ENCODE assay signal across 1 cellular context in the genomic region with DNA sequence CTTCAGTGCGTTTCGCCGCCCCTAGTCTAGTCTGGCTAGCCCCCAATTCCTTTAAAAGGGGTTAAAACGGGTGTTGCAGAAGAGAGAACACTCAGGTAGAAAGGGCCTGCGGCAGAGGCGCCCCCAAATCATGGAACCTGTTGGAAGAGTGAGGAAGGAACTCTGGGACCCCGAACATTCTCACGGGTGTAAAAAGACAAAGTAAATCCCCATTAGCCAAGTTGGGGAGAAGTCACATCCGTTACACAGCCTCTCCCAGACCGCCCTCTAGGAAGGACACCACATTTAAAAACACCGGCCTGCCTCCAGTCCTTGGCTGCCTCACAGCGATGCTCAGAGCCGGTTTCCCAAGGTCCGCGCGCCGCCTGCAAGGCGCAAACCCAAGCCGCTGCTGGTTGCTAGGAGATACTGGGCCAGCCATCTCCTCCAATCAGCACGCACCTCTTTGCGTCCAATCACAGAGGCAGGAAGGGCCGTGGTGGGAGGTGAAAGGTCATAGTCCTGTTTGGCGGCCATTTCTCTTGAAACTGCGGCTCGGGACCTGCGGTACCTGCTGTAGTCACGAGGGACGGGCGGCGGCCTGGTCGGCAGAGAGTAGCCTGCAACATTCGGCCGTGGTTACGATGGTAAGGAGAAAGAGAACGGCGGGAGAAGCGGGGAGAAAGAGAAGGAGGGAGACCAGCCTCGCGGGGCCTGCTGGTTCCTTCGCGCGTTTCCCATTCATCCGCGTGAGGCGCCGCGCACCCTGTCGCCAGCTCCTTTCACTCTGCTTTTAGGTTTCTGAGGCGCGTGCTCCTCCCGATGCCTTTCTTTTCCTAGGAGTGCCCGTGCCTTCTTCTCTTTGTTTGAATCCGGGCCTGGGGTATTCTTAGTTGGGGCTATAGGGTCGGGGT.
TF ChIP-seq lines count a peak whose summit lies in the region.

A gene (plus strand): TSS at position 502 of the 893 bp plus-strand sequence. CDS start 122 bp downstream, at position 624.

TF ChIP-seq in HepG2, 621 proteins besides CTCF, POLR2A, EP300 and RAD21 (continued from another document and continues in another):
- TF ChIP-seq, protein P1, sequence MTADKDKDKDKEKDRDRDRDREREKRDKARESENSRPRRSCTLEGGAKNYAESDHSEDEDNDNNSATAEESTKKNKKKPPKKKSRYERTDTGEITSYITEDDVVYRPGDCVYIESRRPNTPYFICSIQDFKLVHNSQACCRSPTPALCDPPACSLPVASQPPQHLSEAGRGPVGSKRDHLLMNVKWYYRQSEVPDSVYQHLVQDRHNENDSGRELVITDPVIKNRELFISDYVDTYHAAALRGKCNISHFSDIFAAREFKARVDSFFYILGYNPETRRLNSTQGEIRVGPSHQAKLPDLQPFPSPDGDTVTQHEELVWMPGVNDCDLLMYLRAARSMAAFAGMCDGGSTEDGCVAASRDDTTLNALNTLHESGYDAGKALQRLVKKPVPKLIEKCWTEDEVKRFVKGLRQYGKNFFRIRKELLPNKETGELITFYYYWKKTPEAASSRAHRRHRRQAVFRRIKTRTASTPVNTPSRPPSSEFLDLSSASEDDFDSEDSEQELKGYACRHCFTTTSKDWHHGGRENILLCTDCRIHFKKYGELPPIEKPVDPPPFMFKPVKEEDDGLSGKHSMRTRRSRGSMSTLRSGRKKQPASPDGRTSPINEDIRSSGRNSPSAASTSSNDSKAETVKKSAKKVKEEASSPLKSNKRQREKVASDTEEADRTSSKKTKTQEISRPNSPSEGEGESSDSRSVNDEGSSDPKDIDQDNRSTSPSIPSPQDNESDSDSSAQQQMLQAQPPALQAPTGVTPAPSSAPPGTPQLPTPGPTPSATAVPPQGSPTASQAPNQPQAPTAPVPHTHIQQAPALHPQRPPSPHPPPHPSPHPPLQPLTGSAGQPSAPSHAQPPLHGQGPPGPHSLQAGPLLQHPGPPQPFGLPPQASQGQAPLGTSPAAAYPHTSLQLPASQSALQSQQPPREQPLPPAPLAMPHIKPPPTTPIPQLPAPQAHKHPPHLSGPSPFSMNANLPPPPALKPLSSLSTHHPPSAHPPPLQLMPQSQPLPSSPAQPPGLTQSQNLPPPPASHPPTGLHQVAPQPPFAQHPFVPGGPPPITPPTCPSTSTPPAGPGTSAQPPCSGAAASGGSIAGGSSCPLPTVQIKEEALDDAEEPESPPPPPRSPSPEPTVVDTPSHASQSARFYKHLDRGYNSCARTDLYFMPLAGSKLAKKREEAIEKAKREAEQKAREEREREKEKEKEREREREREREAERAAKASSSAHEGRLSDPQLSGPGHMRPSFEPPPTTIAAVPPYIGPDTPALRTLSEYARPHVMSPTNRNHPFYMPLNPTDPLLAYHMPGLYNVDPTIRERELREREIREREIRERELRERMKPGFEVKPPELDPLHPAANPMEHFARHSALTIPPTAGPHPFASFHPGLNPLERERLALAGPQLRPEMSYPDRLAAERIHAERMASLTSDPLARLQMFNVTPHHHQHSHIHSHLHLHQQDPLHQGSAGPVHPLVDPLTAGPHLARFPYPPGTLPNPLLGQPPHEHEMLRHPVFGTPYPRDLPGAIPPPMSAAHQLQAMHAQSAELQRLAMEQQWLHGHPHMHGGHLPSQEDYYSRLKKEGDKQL (CRISPR knock-in tag; IDR thresholded peaks at IDR 0.05; ENCODE audit: low read depth): no peak
- TF ChIP-seq HNRNPLL (IDR thresholded peaks at IDR 0.05; ENCODE audit: low read depth, low read length, poor library complexity, severe bottlenecking): peak; percentile 64
- peak; percentile 100 for TF ChIP-seq NFYC (CRISPR knock-in tag; IDR thresholded peaks at IDR 0.05)
- TF ChIP-seq ZNF556 (CRISPR knock-in tag; IDR thresholded peaks at IDR 0.05; ENCODE audit: borderline replicate concordance): peak; percentile 82; the same call in 1 of the 2 replicates
- TF ChIP-seq ZC3H13 (CRISPR knock-in tag; IDR thresholded peaks at IDR 0.05): no peak
- TF ChIP-seq, protein P2, sequence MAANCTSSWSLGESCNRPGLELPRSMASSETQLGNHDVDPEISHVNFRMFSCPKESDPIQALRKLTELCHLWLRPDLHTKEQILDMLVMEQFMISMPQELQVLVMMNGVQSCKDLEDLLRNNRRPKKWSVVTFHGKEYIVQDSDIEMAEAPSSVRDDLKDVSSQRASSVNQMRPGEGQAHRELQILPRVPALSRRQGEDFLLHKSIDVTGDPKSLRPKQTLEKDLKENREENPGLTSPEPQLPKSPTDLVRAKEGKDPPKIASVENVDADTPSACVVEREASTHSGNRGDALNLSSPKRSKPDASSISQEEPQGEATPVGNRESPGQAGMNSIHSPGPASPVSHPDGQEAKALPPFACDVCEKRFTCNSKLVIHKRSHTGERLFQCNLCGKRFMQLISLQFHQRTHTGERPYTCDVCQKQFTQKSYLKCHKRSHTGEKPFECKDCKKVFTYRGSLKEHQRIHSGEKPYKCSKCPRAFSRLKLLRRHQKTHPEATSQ (CRISPR knock-in tag; IDR thresholded peaks at IDR 0.05; ENCODE audit: borderline replicate concordance): peak; percentile 74; the same call in 1 of the 2 replicates
- peak; percentile 27; the same call in 1 of the 2 replicates for TF ChIP-seq DR1 (CRISPR knock-in tag; IDR thresholded peaks at IDR 0.05)
- no peak for TF ChIP-seq ARNT2 (CRISPR knock-in tag; IDR thresholded peaks at IDR 0.05; ENCODE audit: low read depth)
- no peak for TF ChIP-seq MAF1 (CRISPR knock-in tag; IDR thresholded peaks at IDR 0.05; ENCODE audit: borderline replicate concordance)
- TF ChIP-seq, protein P3, sequence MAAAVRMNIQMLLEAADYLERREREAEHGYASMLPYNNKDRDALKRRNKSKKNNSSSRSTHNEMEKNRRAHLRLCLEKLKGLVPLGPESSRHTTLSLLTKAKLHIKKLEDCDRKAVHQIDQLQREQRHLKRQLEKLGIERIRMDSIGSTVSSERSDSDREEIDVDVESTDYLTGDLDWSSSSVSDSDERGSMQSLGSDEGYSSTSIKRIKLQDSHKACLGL (CRISPR knock-in tag; IDR thresholded peaks at IDR 0.05): peak; percentile 79; the same call in 1 of the 2 replicates
- peak; percentile 89; the same call in 1 of the 2 replicates for TF ChIP-seq ZNF34 (CRISPR knock-in tag; IDR thresholded peaks at IDR 0.05; ENCODE audit: borderline replicate concordance)
- TF ChIP-seq ZNF792 (CRISPR knock-in tag; IDR thresholded peaks at IDR 0.05): no peak
- TF ChIP-seq, protein P4, sequence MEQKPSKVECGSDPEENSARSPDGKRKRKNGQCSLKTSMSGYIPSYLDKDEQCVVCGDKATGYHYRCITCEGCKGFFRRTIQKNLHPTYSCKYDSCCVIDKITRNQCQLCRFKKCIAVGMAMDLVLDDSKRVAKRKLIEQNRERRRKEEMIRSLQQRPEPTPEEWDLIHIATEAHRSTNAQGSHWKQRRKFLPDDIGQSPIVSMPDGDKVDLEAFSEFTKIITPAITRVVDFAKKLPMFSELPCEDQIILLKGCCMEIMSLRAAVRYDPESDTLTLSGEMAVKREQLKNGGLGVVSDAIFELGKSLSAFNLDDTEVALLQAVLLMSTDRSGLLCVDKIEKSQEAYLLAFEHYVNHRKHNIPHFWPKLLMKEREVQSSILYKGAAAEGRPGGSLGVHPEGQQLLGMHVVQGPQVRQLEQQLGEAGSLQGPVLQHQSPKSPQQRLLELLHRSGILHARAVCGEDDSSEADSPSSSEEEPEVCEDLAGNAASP (CRISPR knock-in tag; IDR thresholded peaks at IDR 0.05; ENCODE audit: borderline replicate concordance): no peak
- no peak for TF ChIP-seq ZNF619 (CRISPR knock-in tag; IDR thresholded peaks at IDR 0.05)
- TF ChIP-seq, protein P5, sequence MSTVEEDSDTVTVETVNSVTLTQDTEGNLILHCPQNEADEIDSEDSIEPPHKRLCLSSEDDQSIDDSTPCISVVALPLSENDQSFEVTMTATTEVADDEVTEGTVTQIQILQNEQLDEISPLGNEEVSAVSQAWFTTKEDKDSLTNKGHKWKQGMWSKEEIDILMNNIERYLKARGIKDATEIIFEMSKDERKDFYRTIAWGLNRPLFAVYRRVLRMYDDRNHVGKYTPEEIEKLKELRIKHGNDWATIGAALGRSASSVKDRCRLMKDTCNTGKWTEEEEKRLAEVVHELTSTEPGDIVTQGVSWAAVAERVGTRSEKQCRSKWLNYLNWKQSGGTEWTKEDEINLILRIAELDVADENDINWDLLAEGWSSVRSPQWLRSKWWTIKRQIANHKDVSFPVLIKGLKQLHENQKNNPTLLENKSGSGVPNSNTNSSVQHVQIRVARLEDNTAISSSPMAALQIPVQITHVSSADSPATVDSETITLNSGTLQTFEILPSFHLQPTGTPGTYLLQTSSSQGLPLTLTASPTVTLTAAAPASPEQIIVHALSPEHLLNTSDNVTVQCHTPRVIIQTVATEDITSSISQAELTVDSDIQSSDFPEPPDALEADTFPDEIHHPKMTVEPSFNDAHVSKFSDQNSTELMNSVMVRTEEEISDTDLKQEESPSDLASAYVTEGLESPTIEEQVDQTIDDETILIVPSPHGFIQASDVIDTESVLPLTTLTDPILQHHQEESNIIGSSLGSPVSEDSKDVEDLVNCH (CRISPR knock-in tag; IDR thresholded peaks at IDR 0.05): no peak
- TF ChIP-seq ZNF253 (CRISPR knock-in tag; IDR thresholded peaks at IDR 0.05; ENCODE audit: borderline replicate concordance): no peak
- peak; percentile 69; the same call in 1 of the 2 replicates for TF ChIP-seq SP4 (CRISPR knock-in tag; IDR thresholded peaks at IDR 0.05)
- no peak; the same call in 1 of the 2 replicates for TF ChIP-seq ZNF546 (CRISPR knock-in tag; conservative IDR thresholded peaks at IDR 0.05)
- no peak for TF ChIP-seq ZNF260 (CRISPR knock-in tag; IDR thresholded peaks at IDR 0.05; ENCODE audit: borderline replicate concordance, low read depth)
- TF ChIP-seq ZNF207 (IDR thresholded peaks at IDR 0.05; ENCODE audit: borderline replicate concordance): no peak
- peak; percentile 86; the same call in 1 of the 2 replicates for TF ChIP-seq ZNF230 (CRISPR knock-in tag; IDR thresholded peaks at IDR 0.05)
- TF ChIP-seq, protein P6, sequence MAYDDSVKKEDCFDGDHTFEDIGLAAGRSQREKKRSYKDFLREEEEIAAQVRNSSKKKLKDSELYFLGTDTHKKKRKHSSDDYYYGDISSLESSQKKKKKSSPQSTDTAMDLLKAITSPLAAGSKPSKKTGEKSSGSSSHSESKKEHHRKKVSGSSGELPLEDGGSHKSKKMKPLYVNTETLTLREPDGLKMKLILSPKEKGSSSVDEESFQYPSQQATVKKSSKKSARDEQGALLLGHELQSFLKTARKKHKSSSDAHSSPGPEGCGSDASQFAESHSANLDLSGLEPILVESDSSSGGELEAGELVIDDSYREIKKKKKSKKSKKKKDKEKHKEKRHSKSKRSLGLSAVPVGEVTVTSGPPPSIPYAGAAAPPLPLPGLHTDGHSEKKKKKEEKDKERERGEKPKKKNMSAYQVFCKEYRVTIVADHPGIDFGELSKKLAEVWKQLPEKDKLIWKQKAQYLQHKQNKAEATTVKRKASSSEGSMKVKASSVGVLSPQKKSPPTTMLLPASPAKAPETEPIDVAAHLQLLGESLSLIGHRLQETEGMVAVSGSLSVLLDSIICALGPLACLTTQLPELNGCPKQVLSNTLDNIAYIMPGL (CRISPR knock-in tag; IDR thresholded peaks at IDR 0.05; ENCODE audit: borderline replicate concordance in 1 of 2, low read depth in 1 of 2): peak; percentile 80 to 88
- TF ChIP-seq ZNF564 (CRISPR knock-in tag; IDR thresholded peaks at IDR 0.05): 0 out of 2 replicates have a peak, but pooled peaks have one; percentile 32
- TF ChIP-seq, protein P7, sequence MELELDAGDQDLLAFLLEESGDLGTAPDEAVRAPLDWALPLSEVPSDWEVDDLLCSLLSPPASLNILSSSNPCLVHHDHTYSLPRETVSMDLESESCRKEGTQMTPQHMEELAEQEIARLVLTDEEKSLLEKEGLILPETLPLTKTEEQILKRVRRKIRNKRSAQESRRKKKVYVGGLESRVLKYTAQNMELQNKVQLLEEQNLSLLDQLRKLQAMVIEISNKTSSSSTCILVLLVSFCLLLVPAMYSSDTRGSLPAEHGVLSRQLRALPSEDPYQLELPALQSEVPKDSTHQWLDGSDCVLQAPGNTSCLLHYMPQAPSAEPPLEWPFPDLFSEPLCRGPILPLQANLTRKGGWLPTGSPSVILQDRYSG (CRISPR knock-in tag; IDR thresholded peaks at IDR 0.05): 0 out of 2 replicates have a peak, but pooled peaks have one; percentile 72
- TF ChIP-seq ZNF232 (CRISPR knock-in tag; IDR thresholded peaks at IDR 0.05; ENCODE audit: borderline replicate concordance): 0 out of 2 replicates have a peak, but pooled peaks have one; percentile 59
- TF ChIP-seq MTA3 (CRISPR knock-in tag; IDR thresholded peaks at IDR 0.05): no peak
- peak; percentile 45; the same call in 1 of the 2 replicates for TF ChIP-seq MTA1 (CRISPR knock-in tag; IDR thresholded peaks at IDR 0.05; ENCODE audit: borderline replicate concordance)
- no peak for TF ChIP-seq THYN1 (CRISPR knock-in tag; IDR thresholded peaks at IDR 0.05; ENCODE audit: borderline replicate concordance, low read depth)
- TF ChIP-seq NR2F6 (IDR thresholded peaks at IDR 0.05): peak; percentile 85
- peak; percentile 88 for TF ChIP-seq NR2F6 (CRISPR knock-in tag; IDR thresholded peaks at IDR 0.05)
- 0 out of 2 replicates have a peak, but pooled peaks have one; percentile 46 for TF ChIP-seq FOXJ3 (CRISPR knock-in tag; IDR thresholded peaks at IDR 0.05; ENCODE audit: borderline replicate concordance)
- TF ChIP-seq SYNCRIP (IDR thresholded peaks at IDR 0.05; ENCODE audit: insufficient read depth, low read depth, low read length): no peak
- 0 out of 2 replicates have a peak, but pooled peaks have one; percentile 36 for TF ChIP-seq MIER2 (CRISPR knock-in tag; IDR thresholded peaks at IDR 0.05)
- peak; percentile 84 for TF ChIP-seq RBFOX2 (IDR thresholded peaks at IDR 0.05; ENCODE audit: low read depth, low read length)
- 0 out of 2 replicates have a peak, but pooled peaks have one; percentile 29 for TF ChIP-seq ZNF138 (CRISPR knock-in tag; IDR thresholded peaks at IDR 0.05; ENCODE audit: low read depth)
- TF ChIP-seq PHF5A (CRISPR knock-in tag; IDR thresholded peaks at IDR 0.05; ENCODE audit: low read depth, unreplicated experiment): no peak
- TF ChIP-seq KMT2A (CRISPR knock-in tag; IDR thresholded peaks at IDR 0.05): peak; percentile 100
- no peak for TF ChIP-seq CBX2 (IDR thresholded peaks at IDR 0.05; ENCODE audit: low read depth, low read length)
- TF ChIP-seq CBX2 (CRISPR knock-in tag; IDR thresholded peaks at IDR 0.05; ENCODE audit: low read depth): no peak
- TF ChIP-seq, protein P8, sequence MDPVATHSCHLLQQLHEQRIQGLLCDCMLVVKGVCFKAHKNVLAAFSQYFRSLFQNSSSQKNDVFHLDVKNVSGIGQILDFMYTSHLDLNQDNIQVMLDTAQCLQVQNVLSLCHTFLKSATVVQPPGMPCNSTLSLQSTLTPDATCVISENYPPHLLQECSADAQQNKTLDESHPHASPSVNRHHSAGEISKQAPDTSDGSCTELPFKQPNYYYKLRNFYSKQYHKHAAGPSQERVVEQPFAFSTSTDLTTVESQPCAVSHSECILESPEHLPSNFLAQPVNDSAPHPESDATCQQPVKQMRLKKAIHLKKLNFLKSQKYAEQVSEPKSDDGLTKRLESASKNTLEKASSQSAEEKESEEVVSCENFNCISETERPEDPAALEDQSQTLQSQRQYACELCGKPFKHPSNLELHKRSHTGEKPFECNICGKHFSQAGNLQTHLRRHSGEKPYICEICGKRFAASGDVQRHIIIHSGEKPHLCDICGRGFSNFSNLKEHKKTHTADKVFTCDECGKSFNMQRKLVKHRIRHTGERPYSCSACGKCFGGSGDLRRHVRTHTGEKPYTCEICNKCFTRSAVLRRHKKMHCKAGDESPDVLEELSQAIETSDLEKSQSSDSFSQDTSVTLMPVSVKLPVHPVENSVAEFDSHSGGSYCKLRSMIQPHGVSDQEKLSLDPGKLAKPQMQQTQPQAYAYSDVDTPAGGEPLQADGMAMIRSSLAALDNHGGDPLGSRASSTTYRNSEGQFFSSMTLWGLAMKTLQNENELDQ (CRISPR knock-in tag; IDR thresholded peaks at IDR 0.05; ENCODE audit: borderline replicate concordance): no peak
- peak; percentile 79; the same call in 1 of the 2 replicates for TF ChIP-seq AHR (CRISPR knock-in tag; IDR thresholded peaks at IDR 0.05)
- TF ChIP-seq ZNF570 (CRISPR knock-in tag; IDR thresholded peaks at IDR 0.05; ENCODE audit: borderline replicate concordance): no peak
- 0 out of 2 replicates have a peak, but pooled peaks have one; percentile 16 for TF ChIP-seq SMAD3 (CRISPR knock-in tag; IDR thresholded peaks at IDR 0.05)
- no peak for TF ChIP-seq ZNF674 (CRISPR knock-in tag; IDR thresholded peaks at IDR 0.05; ENCODE audit: low read depth)
